15 cellular contexts compared by ENCODE assay signal in genomic region chr6:37456816-37457560, GRCh38. TPM values are rescaled to one million over a fixed set of nuclear protein-coding genes. Genes with fewer than 3 reads are reported as not detected.
A peak's percentile ranks its signal among the peaks of the same experiment; 100 is the strongest.
DNase-seq lines count a peak whose midpoint lies in the region; ATAC-seq, FAIRE-seq and TF ChIP-seq lines count a peak whose summit lies in the region.
"Had no signal": no experiment of that assay in that cellular context is flagged by ENCODE, and none has a peak within 500 bp of the region (broad histone marks: within the 10 kb centered on the region; RNA-seq: fewer than 3 reads in every experiment).

No MANE protein-coding gene starts in this region.

- H3K4me1 ChIP-seq in CD4-positive, CD25-positive, alpha-beta regulatory T cell (ENCODE audit: control insufficient read depth, insufficient read depth, low read length, poor library complexity, severe bottlenecking) = no peaks in the 10 kb centered on the region
- H3K4me1 ChIP-seq: tibial nerve had no signal

- H3K27me3 Mint-ChIP-seq in CD4-positive, CD25-positive, alpha-beta regulatory T cell = no peaks in the 10 kb centered on the region
- no peaks in the 10 kb centered on the region for H3K27me3 Mint-ChIP-seq in effector memory CD8-positive, alpha-beta T cell
- H3K27me3 Mint-ChIP-seq: activated CD4-positive, alpha-beta memory T cell treated with anti-CD3 and anti-CD28 coated beads, Interleukin-2, amount 10 ng/mL, durations not matched to agents 7 days and 5 days had no signal

- no peak overlapping the region for H3K27ac ChIP-seq in CD4-positive, CD25-positive, alpha-beta regulatory T cell (ENCODE audit: insufficient read depth, low read length, poor library complexity, severe bottlenecking)
- H3K27ac ChIP-seq: esophagus squamous epithelium, tibial nerve had no signal

- no peak for FAIRE-seq in D721Med (lab: Jason Lieb, UNC)

- peaks cover 0 to 12% (median 7%) of the 10 kb centered on the region in 4 donors for H3K4me1 Mint-ChIP-seq in CD4-positive, CD25-positive, alpha-beta regulatory T cell
- H3K4me1 Mint-ChIP-seq in effector memory CD8-positive, alpha-beta T cell (ENCODE audit: low read depth in 2 of 2) = peaks cover 6 to 8% of the 10 kb centered on the region in 2 donors

- no peaks in the 10 kb centered on the region for H3K9me3 Mint-ChIP-seq in CD4-positive, CD25-positive, alpha-beta regulatory T cell
- no peaks in the 10 kb centered on the region for H3K9me3 Mint-ChIP-seq in effector memory CD8-positive, alpha-beta T cell
- H3K9me3 Mint-ChIP-seq: activated CD4-positive, alpha-beta memory T cell treated with anti-CD3 and anti-CD28 coated beads, Interleukin-2, amount 10 ng/mL, durations not matched to agents 7 days and 5 days had no signal

- peaks cover 92% of the 10 kb centered on the region for H3K36me3 ChIP-seq in CD4-positive, CD25-positive, alpha-beta regulatory T cell (ENCODE audit: control insufficient read depth, insufficient read depth, low read length)

- no peak overlapping the region for H3K4me3 ChIP-seq in CD4-positive, CD25-positive, alpha-beta regulatory T cell (ENCODE audit: low read depth, low read length)
- H3K4me3 ChIP-seq: esophagus squamous epithelium, tibial nerve had no signal

- H3K27me3 ChIP-seq in CD4-positive, CD25-positive, alpha-beta regulatory T cell (ENCODE audit: control insufficient read depth, insufficient read depth, low read length) = no peaks in the 10 kb centered on the region
- H3K27me3 ChIP-seq: esophagus squamous epithelium, tibial nerve had no signal

- DNase-seq in CD4-positive, CD25-positive, alpha-beta regulatory T cell = no peak
- DNase-seq in NCI-H446 treated with DMSO at 0.1 percent for 48 hours (lab: John Stamatoyannopoulos, UW) (peak; percentile 81), nucleus accumbens (lab: John Stamatoyannopoulos, UW) (peak in 33 of 56 donors; percentile 6 to 67 (median 27)), HuH-7 (ENCODE audit: low spot score) (no peak), ACHN (no peak), DMS 273 (lab: John Stamatoyannopoulos, UW; ENCODE audit: unreplicated experiment) (no peak), D721Med (ENCODE audit: insufficient read length, low spot score) (no peak)
- no peak for DNase-seq in effector memory CD8-positive, alpha-beta T cell
- DNase-seq: activated CD4-positive, alpha-beta memory T cell treated with anti-CD3 and anti-CD28 coated beads, Interleukin-2, amount 10 ng/mL, durations not matched to agents 7 days and 5 days; DMS 273 treated with DMSO at 0.1 percent for 48 hours; esophagus squamous epithelium; NCI-H1048; NCI-H774; SW 1271 had no signal

- no peak for TF ChIP-seq CTCF in D721Med (IDR thresholded peaks at IDR 0.05; ENCODE audit: insufficient read depth, missing control alignments)

- no peaks in the 10 kb centered on the region for H3K9me3 ChIP-seq in CD4-positive, CD25-positive, alpha-beta regulatory T cell (ENCODE audit: control insufficient read depth in 2 of 2, low read length in 2 of 2)
- H3K9me3 ChIP-seq: esophagus squamous epithelium, tibial nerve had no signal

- peak overlapping the region in 1 of 4 donors; percentile 9 for H3K4me3 Mint-ChIP-seq in CD4-positive, CD25-positive, alpha-beta regulatory T cell
- no peak overlapping the region for H3K4me3 Mint-ChIP-seq in effector memory CD8-positive, alpha-beta T cell
- H3K4me3 Mint-ChIP-seq: activated CD4-positive, alpha-beta memory T cell treated with anti-CD3 and anti-CD28 coated beads, Interleukin-2, amount 10 ng/mL, durations not matched to agents 7 days and 5 days had no signal

- in situ Hi-C loops in ACHN (cut with HindIII; ENCODE audit: low pct_ligation_motif_present, low pct_unique_long_range_greater_than_20kb, low sequenced_read_pairs) = no loop called here

- H3K27ac Mint-ChIP-seq in CD4-positive, CD25-positive, alpha-beta regulatory T cell = peak overlapping the region; percentile 10 to 69 (median 49)
- H3K27ac Mint-ChIP-seq in effector memory CD8-positive, alpha-beta T cell = peak overlapping the region; percentile 17 to 69
- H3K27ac Mint-ChIP-seq: activated CD4-positive, alpha-beta memory T cell treated with anti-CD3 and anti-CD28 coated beads, Interleukin-2, amount 10 ng/mL, durations not matched to agents 7 days and 5 days had no signal

- ATAC-seq in CD4-positive, CD25-positive, alpha-beta regulatory T cell (ENCODE audit: low read depth in 2 of 2) = no peak
- ATAC-seq in effector memory CD8-positive, alpha-beta T cell (replicated peaks) = no peak

- peaks cover 67% of the 10 kb centered on the region for H3K36me3 Mint-ChIP-seq in CD4-positive, CD25-positive, alpha-beta regulatory T cell
- peaks cover 63% of the 10 kb centered on the region for H3K36me3 Mint-ChIP-seq in effector memory CD8-positive, alpha-beta T cell (ENCODE audit: insufficient read depth)

RNA-seq across cellular contexts. Expression of gene CMTR1, which starts 24.0 kb away (rescaled TPM):
- 91.2 TPM for total RNA-seq in CD4-positive, CD25-positive, alpha-beta regulatory T cell
- polyA plus RNA-seq in CD4-positive, CD25-positive, alpha-beta regulatory T cell = 10 to 100 TPM; 27.8 to 31.2 (median 29.1) TPM

RNA-seq across cellular contexts. Expression of gene CCDC167, which starts 42.7 kb away (rescaled TPM):
- total RNA-seq in CD4-positive, CD25-positive, alpha-beta regulatory T cell = 43.6 TPM
- 100 to 1,000 TPM; 172 to 274 (median 229) TPM for polyA plus RNA-seq in CD4-positive, CD25-positive, alpha-beta regulatory T cell

Comparison
In these comparisons a context has a peak if more than half of its experiments do, and no peak if none do; other contexts are left out.
1. DNase-seq: peak in NCI-H446 treated with DMSO at 0.1 percent for 48 hours (single experiment) and nucleus accumbens (33 of 56); none in CD4-positive, CD25-positive, alpha-beta regulatory T cell (0 of 3), effector memory CD8-positive, alpha-beta T cell (0 of 3), HuH-7 (single experiment), ACHN (single experiment), DMS 273 (single experiment) and D721Med (single experiment).